20 cellular contexts compared by ENCODE assay signal in the genomic region with DNA sequence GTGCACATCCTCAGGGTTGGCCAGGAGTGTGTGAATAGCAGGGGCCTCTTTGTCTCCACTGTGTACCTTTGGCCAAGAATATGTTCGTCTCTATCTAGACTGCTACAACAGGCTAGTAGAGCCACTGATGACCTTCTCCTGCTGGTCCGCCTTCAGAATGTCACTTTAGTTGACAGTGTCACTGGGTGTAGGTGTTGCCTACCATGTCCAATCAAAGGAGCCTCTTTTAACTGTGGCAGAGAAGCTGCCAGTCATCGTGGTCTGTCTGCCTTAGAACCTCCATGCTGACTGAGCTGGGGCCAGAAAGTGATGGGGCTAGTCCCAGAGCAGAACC. TPM values are rescaled to one million over a fixed set of nuclear protein-coding genes. Genes with fewer than 3 reads are reported as not detected.
A peak's percentile ranks its signal among the peaks of the same experiment; 100 is the strongest.
DNase-seq lines count a peak whose midpoint lies in the region; ATAC-seq and TF ChIP-seq lines count a peak whose summit lies in the region.
"Had no signal": no experiment of that assay in that cellular context is flagged by ENCODE, and none has a peak within 500 bp of the region (broad histone marks: within the 10 kb centered on the region; RNA-seq: fewer than 3 reads in every experiment).

No MANE protein-coding gene starts in this region.

- peaks cover 10% of the 10 kb centered on the region for H4K20me1 ChIP-seq in GM23338 (replicated peaks; ENCODE audit: insufficient read depth)

- DNase-seq in activated CD4-positive, alpha-beta T cell treated with anti-CD3 and anti-CD28 coated beads for 36 hours: peak; percentile 57
- no peak for DNase-seq in activated CD4-positive, alpha-beta T cell treated with anti-CD3 and anti-CD28 coated beads for 1 hour
- DNase-seq in GM23338 (ENCODE audit: low spot score) (no peak), immature natural killer cell (peak in 1 of 3 donors; percentile 5), glomerular visceral epithelial cell (ENCODE audit: extremely low spot score) (no peak), mesothelial cell of epicardium (ENCODE audit: low spot score in 2 of 2, unreplicated experiment in 2 of 2) (no peak), lower leg skin (ENCODE audit: low spot score in 2 of 2) (no peak)
- no peak for DNase-seq in activated T-cell treated with anti-CD3 and anti-CD28 coated beads, Interleukin-2, amount 50 U/mL, for 4 hours
- DNase-seq: brain microvascular endothelial cell, dorsolateral prefrontal cortex, HCEC 1CT, IMR-90, kidney glomerular epithelial cell, NCI-H1417, thyroid gland had no signal

- H3K9me3 Mint-ChIP-seq in activated CD4-positive, alpha-beta T cell treated with anti-CD3 and anti-CD28 coated beads for 36 hours (ENCODE audit: low read depth): no peaks in the 10 kb centered on the region
- H3K9me3 Mint-ChIP-seq in GM23338 (no peaks in the 10 kb centered on the region), immature natural killer cell (no peaks in the 10 kb centered on the region), mesothelial cell of epicardium (no peaks in the 10 kb centered on the region)
- no peaks in the 10 kb centered on the region for H3K9me3 Mint-ChIP-seq in activated T-cell treated with anti-CD3 and anti-CD28 coated beads, Interleukin-2, amount 50 U/mL, for 4 hours

- 85 to 88% methylated on average over 3 of the region's 3 CpGs for WGBS in lower leg skin, 2 donors

- H3F3A ChIP-seq in GM23338 (replicated peaks; ENCODE audit: low read depth): no peaks in the 10 kb centered on the region

- H3K36me3 Mint-ChIP-seq in activated CD4-positive, alpha-beta T cell treated with anti-CD3 and anti-CD28 coated beads for 36 hours (ENCODE audit: low read depth): peaks cover 43% of the 10 kb centered on the region
- peaks cover 6% of the 10 kb centered on the region; the same call in 1 of the 3 replicates for H3K36me3 Mint-ChIP-seq in GM23338 (ENCODE audit: low read depth)
- H3K36me3 Mint-ChIP-seq in activated T-cell treated with anti-CD3 and anti-CD28 coated beads, Interleukin-2, amount 50 U/mL, for 4 hours (ENCODE audit: insufficient read depth): peaks cover 30% of the 10 kb centered on the region
- peaks cover 0 to 6% (median 3%) of the 10 kb centered on the region in 3 donors for H3K36me3 Mint-ChIP-seq in immature natural killer cell
- peaks cover 35% of the 10 kb centered on the region for H3K36me3 Mint-ChIP-seq in mesothelial cell of epicardium

- H3K9me2 ChIP-seq in GM23338 (ENCODE audit: insufficient read depth): no peaks in the 10 kb centered on the region

- H3K27ac Mint-ChIP-seq in activated CD4-positive, alpha-beta T cell treated with anti-CD3 and anti-CD28 coated beads for 36 hours: peak overlapping the region; percentile 64
- H3K27ac Mint-ChIP-seq in GM23338 (0 out of 2 replicates have a peak overlapping the region, but pooled peaks have one; percentile 31), immature natural killer cell (peak overlapping the region in 5 of 6 donors; percentile 1 to 82 (median 52)), mesothelial cell of epicardium (no peak overlapping the region)
- H3K27ac Mint-ChIP-seq: progenitor cell of endocrine pancreas had no signal

- no peak overlapping the region for H2AFZ ChIP-seq in GM23338
- H2AFZ ChIP-seq: hepatocyte had no signal

- intact Hi-C loops in activated CD4-positive, alpha-beta T cell treated with anti-CD3 and anti-CD28 coated beads for 36 hours (cut with DNase I, micrococcal nuclease): loop anchor here in 1 of 2 experiments (2.0 kb wide), 1 partner anchor 37 kb away; no protein-coding TSS in a partner anchor
- intact Hi-C loops in lower leg skin (cut with DNase I; ENCODE audit: low total_unique reads): no loop called here

- H3K36me3 ChIP-seq in GM23338 (ENCODE audit: insufficient read depth): 0 out of 2 replicates have a peak, but pooled peaks cover 3% of the 10 kb centered on the region
- H3K36me3 ChIP-seq: brain microvascular endothelial cell, thyroid gland had no signal

- no peak overlapping the region for H3K4me3 Mint-ChIP-seq in activated CD4-positive, alpha-beta T cell treated with anti-CD3 and anti-CD28 coated beads for 36 hours
- H3K4me3 Mint-ChIP-seq in GM23338 (no peak overlapping the region), immature natural killer cell (no peak overlapping the region), mesothelial cell of epicardium (no peak overlapping the region)
- H3K4me3 Mint-ChIP-seq in activated T-cell treated with anti-CD3 and anti-CD28 coated beads, Interleukin-2, amount 50 U/mL, for 4 hours: no peak overlapping the region
- H3K4me3 Mint-ChIP-seq: CD14-positive monocyte had no signal

- TF ChIP-seq CTCF in GM23338 (conservative IDR thresholded peaks at IDR 0.05; ENCODE audit: low read depth in 2 of 2) (no peak), mesothelial cell of epicardium (IDR thresholded peaks at IDR 0.05; ENCODE audit: unreplicated experiment) (no peak), lower leg skin (IDR thresholded peaks at IDR 0.05) (no peak)

- H3K79me2 ChIP-seq in GM23338 (replicated peaks; ENCODE audit: insufficient read depth): peaks cover 37% of the 10 kb centered on the region

- peaks cover 5% of the 10 kb centered on the region for H3K4me1 ChIP-seq in GM23338 (ENCODE audit: insufficient read depth)
- H3K4me1 ChIP-seq: SJSA1, thyroid gland had no signal

- H3K27me3 ChIP-seq in GM23338 (ENCODE audit: insufficient read depth): no peaks in the 10 kb centered on the region
- H3K27me3 ChIP-seq: brain microvascular endothelial cell, dorsolateral prefrontal cortex, hepatocyte, SJSA1, thyroid gland had no signal

- no peak overlapping the region for H3K4me2 ChIP-seq in GM23338
- H3K4me2 ChIP-seq: hepatocyte had no signal

- no peak for TF ChIP-seq POLR2A in lower leg skin (IDR thresholded peaks at IDR 0.05)

- CTCF ChIA-PET in activated CD4-positive, alpha-beta T cell treated with anti-CD3 and anti-CD28 coated beads for 36 hours (lab: Charles Lee): interaction anchor here (0.6 to 1.4 kb wide), 7 partner anchors 10 to 1348 kb away, joined by 3 to 5 read pairs (median 3); no protein-coding TSS in a partner anchor

- POLR2A ChIA-PET in activated CD4-positive, alpha-beta T cell treated with anti-CD3 and anti-CD28 coated beads for 36 hours (lab: Charles Lee): no interaction called here

- no peak overlapping the region for H3K4me3 ChIP-seq in GM23338
- H3K4me3 ChIP-seq in lower leg skin (ENCODE audit: low read depth, poor library complexity, severe bottlenecking): no peak overlapping the region
- H3K4me3 ChIP-seq: dorsolateral prefrontal cortex, hepatocyte, SJSA1, thyroid gland had no signal

- H3K4me1 Mint-ChIP-seq in activated CD4-positive, alpha-beta T cell treated with anti-CD3 and anti-CD28 coated beads for 36 hours: peaks cover 64% of the 10 kb centered on the region
- H3K4me1 Mint-ChIP-seq in GM23338 (peaks cover 5% of the 10 kb centered on the region), immature natural killer cell (peaks cover 32 to 58% of the 10 kb centered on the region in 2 donors), mesothelial cell of epicardium (no peaks in the 10 kb centered on the region)
- peaks cover 54% of the 10 kb centered on the region for H3K4me1 Mint-ChIP-seq in activated T-cell treated with anti-CD3 and anti-CD28 coated beads, Interleukin-2, amount 50 U/mL, for 4 hours (ENCODE audit: low read depth)

- peak; percentile 87 for ATAC-seq in activated CD4-positive, alpha-beta T cell treated with anti-CD3 and anti-CD28 coated beads for 36 hours
- ATAC-seq in GM23338: no peak
- peak; percentile 62 to 70 for ATAC-seq in activated T-cell treated with anti-CD3 and anti-CD28 coated beads, Interleukin-2, amount 50 U/mL, for 4 hours

- H3K27ac ChIP-seq in GM23338 (ENCODE audit: low read depth): no peak overlapping the region
- H3K27ac ChIP-seq: brain microvascular endothelial cell, dorsolateral prefrontal cortex, hepatocyte, SJSA1, thyroid gland, VCaP had no signal

- no peaks in the 10 kb centered on the region for H3K27me3 Mint-ChIP-seq in activated CD4-positive, alpha-beta T cell treated with anti-CD3 and anti-CD28 coated beads for 36 hours
- H3K27me3 Mint-ChIP-seq in GM23338 (ENCODE audit: insufficient read depth, low read depth, poor library complexity) (peaks cover 3% of the 10 kb centered on the region), immature natural killer cell (ENCODE audit: low read depth in 3 of 3) (no peaks in the 10 kb centered on the region), mesothelial cell of epicardium (ENCODE audit: low read depth) (no peaks in the 10 kb centered on the region)
- H3K27me3 Mint-ChIP-seq in activated T-cell treated with anti-CD3 and anti-CD28 coated beads, Interleukin-2, amount 50 U/mL, for 4 hours (ENCODE audit: low read depth): no peaks in the 10 kb centered on the region
- H3K27me3 Mint-ChIP-seq: progenitor cell of endocrine pancreas had no signal

TF ChIP-seq in GM23338, 12 proteins besides CTCF, POLR2A, EP300 and RAD21 (continues in another document):
- no peak for TF ChIP-seq JUNB (IDR thresholded peaks at IDR 0.05; ENCODE audit: unreplicated experiment)
- no peak for TF ChIP-seq NANOG (IDR thresholded peaks at IDR 0.05; ENCODE audit: borderline replicate concordance)
- TF ChIP-seq EZH2phosphoT487 (IDR thresholded peaks at IDR 0.05; ENCODE audit: unreplicated experiment): no peak
- TF ChIP-seq CREB1 (CRISPR knock-in tag; IDR thresholded peaks at IDR 0.05; ENCODE audit: low read depth): no peak
- TF ChIP-seq, protein P1, sequence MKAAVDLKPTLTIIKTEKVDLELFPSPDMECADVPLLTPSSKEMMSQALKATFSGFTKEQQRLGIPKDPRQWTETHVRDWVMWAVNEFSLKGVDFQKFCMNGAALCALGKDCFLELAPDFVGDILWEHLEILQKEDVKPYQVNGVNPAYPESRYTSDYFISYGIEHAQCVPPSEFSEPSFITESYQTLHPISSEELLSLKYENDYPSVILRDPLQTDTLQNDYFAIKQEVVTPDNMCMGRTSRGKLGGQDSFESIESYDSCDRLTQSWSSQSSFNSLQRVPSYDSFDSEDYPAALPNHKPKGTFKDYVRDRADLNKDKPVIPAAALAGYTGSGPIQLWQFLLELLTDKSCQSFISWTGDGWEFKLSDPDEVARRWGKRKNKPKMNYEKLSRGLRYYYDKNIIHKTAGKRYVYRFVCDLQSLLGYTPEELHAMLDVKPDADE (IDR thresholded peaks at IDR 0.05): no peak

RNA-seq across cellular contexts. Expression of a gene that starts 40.1 kb away (rescaled TPM):
- total RNA-seq in activated CD4-positive, alpha-beta T cell treated with anti-CD3 and anti-CD28 coated beads for 36 hours: 10 to 100 TPM; 53.7 to 56.0 TPM
- total RNA-seq in GM23338 (2014; rRNA removed; shearing (Covaris generic)): 39.3 and 41.1 TPM in 2 replicates
- polyA plus RNA-seq in GM23338 (2016; fragmentation: Nextera tagmentation; extraction: Ambion mirVana) (15.5 and 16.0 TPM in 2 replicates), immature natural killer cell (10 to 100 TPM; 13.1 to 16.1 (median 13.5) TPM)
- total RNA-seq in activated T-cell treated with anti-CD3 and anti-CD28 coated beads, Interleukin-2, amount 50 U/mL, for 4 hours: 10 to 100 TPM; 45.3 to 47.4 (median 45.5) TPM
- total RNA-seq in mesothelial cell of epicardium (42.3 to 43.2 TPM (median 42.6 TPM) in 3 replicates), lower leg skin (10 to 100 TPM; 23.4 to 36.1 (median 31.6) TPM)
